ENCODE assay signal across 1 cellular context in the genomic region with DNA sequence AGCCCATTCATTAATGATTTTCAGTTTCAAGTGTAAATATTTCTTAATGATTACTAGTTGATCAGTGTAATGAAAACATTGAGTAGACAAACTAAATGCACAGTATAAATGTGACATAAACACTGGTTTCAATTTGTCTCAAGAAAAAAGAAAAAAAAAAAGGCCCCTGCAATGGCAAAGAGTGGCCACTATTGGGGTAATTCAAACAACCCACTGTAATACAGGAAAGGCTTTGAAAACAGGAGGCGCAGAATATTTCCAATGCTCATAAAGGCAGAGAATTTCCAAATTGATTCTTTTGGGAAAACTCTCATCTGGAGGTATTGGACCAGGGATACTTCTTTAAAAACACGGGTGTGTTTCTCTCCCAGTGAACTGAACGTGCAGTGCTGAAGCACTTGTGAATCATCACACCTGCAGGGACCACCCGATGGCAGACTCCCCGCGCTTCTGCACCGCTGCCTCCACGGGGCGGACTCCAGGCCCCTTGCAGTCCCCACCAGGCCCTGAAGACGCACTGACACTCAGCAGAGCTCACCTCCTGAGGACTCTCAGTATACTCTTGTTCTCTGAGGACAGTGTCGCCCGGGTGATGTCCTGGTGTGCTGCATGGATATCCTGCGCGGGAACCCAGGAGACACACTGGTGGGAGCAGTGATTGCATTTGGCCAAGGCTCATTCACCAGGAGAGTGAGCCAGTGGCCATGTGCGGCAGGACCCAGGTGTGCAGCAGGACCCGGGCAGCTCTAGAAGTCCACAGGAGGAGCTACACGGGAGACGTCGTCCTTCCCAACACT.
TF ChIP-seq lines count a peak whose summit lies in the region.

No MANE protein-coding gene starts in this region.

TF ChIP-seq in H1, 55 proteins besides CTCF, POLR2A, EP300 and RAD21:
- no peak for TF ChIP-seq HDAC2 (IDR thresholded peaks at IDR 0.05; ENCODE audit: borderline replicate concordance in 1 of 2, low read depth in 2 of 2, low read length in 2 of 2)
- TF ChIP-seq TEAD4 (IDR thresholded peaks at IDR 0.05; ENCODE audit: low read depth, low read length), result no peak
- TF ChIP-seq KDM1A (IDR thresholded peaks at IDR 0.05; ENCODE audit: borderline replicate concordance, low read length), result no peak
- TF ChIP-seq SP1 (IDR thresholded peaks at IDR 0.05; ENCODE audit: low read depth, low read length), result no peak
- no peak for TF ChIP-seq RNF2 (IDR thresholded peaks at IDR 0.05; ENCODE audit: borderline replicate concordance, low read depth, low read length, missing control alignments, poor library complexity, severe bottlenecking)
- TF ChIP-seq CBX8 (IDR thresholded peaks at IDR 0.05; ENCODE audit: borderline replicate concordance, low read depth, low read length), result no peak
- no peak for TF ChIP-seq CHD7 (IDR thresholded peaks at IDR 0.05; ENCODE audit: insufficient replicate concordance, low read length)
- no peak for TF ChIP-seq GTF2F1 (IDR thresholded peaks at IDR 0.05; ENCODE audit: borderline replicate concordance, low read depth, low read length)
- no peak for TF ChIP-seq MAFK (IDR thresholded peaks at IDR 0.05; ENCODE audit: low read depth, low read length)
- TF ChIP-seq SP4 (IDR thresholded peaks at IDR 0.05; ENCODE audit: low read length), result no peak
- TF ChIP-seq JUND (IDR thresholded peaks at IDR 0.05; ENCODE audit: low read length), result no peak
- TF ChIP-seq MAX (IDR thresholded peaks at IDR 0.05), result no peak
- TF ChIP-seq TCF12 (IDR thresholded peaks at IDR 0.05; ENCODE audit: low read depth, low read length), result no peak
- no peak for TF ChIP-seq CEBPB (IDR thresholded peaks at IDR 0.05; ENCODE audit: low read depth, low read length)
- no peak for TF ChIP-seq ZNF274 (IDR thresholded peaks at IDR 0.05; ENCODE audit: borderline replicate concordance, extremely low read depth, low read length)
